In the genomic region with DNA sequence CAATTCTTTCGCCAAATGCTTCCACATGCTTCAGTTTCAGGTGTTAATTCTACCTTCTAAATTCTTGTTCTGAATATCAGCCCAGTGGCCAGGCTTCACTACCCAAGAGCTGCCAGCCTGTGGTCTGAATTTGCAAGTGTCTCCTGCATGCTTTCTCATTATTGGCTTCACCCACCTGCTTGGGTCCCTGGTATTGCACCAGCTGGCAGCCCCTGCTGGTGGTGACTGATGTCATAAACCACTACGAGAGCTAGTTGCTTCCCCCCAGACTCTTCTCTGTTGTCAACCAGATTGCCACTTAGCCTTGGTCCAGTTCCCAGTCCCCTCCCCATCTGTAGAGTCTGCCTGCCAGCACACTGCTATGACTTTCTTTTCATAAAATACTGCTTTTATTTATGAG, we compare ENCODE assay signal across 10 cellular contexts.
DNase-seq lines count a peak whose midpoint lies in the region; ATAC-seq and TF ChIP-seq lines count a peak whose summit lies in the region.
"Had no signal": no experiment of that assay in that cellular context is flagged by ENCODE, and none has a peak within 500 bp of the region (broad histone marks: within the 10 kb centered on the region; RNA-seq: fewer than 3 reads in every experiment).

No MANE protein-coding gene starts in this region.

- no peak overlapping the region for H2AFZ ChIP-seq in OCI-LY7 (ENCODE audit: low read length)

- H3K9me3 ChIP-seq in OCI-LY7 (ENCODE audit: low read length) (no peaks in the 10 kb centered on the region), MG63 (peaks cover 9% of the 10 kb centered on the region)

- no peaks in the 10 kb centered on the region for H3K27me3 ChIP-seq in MG63

- H3K4me2 ChIP-seq in OCI-LY7 (ENCODE audit: low read length), result peak overlapping the region; percentile 10; the same call in 1 of the 2 replicates

- CTCF ChIA-PET in OCI-LY7 (lab: Charles Lee; ENCODE audit: unreplicated experiment), result no interaction called here

- intact Hi-C loops in OCI-LY7 (cut with micrococcal nuclease; ENCODE audit: unreplicated experiment), result no loop called here

- BruUV-seq in OCI-LY7 (replicated peaks; lab: Mats Ljungman, UMichigan), result no TSS peak

- TF ChIP-seq CTCF in GM12864 (IDR thresholded peaks at IDR 0.05; ENCODE audit: low read depth, low read length, missing control alignments), result peak; percentile 8
- no peak for TF ChIP-seq CTCF in OCI-LY7 (conservative IDR thresholded peaks at IDR 0.05; ENCODE audit: low read length)

- POLR2A ChIA-PET in OCI-LY7 (lab: Charles Lee), result no interaction called here

- no peaks in the 10 kb centered on the region for H3K79me2 ChIP-seq in OCI-LY7 (ENCODE audit: insufficient read depth, low read depth, low read length)

- H3K4me3 ChIP-seq in GM12864 (ENCODE audit: low read depth, low read length), result no peak overlapping the region
- H3K4me3 ChIP-seq in OCI-LY7 (ENCODE audit: low read depth, low read length, poor library complexity, severe bottlenecking), result no peak overlapping the region
- H3K4me3 ChIP-seq in MG63, result no peak overlapping the region

- H4K20me1 ChIP-seq in OCI-LY7 (ENCODE audit: insufficient read depth, low read length), result no peaks in the 10 kb centered on the region

- H3K4me1 ChIP-seq in OCI-LY7 (ENCODE audit: insufficient read depth, low read length, poor library complexity, severe bottlenecking), result no peaks in the 10 kb centered on the region

- peak; percentile 35 for DNase-seq in GM12864 (ENCODE audit: low read depth)
- DNase-seq in OCI-LY7 (ENCODE audit: low spot score), result no peak
- no peak for DNase-seq in hepatic stellate cell (ENCODE audit: low spot score)
- DNase-seq in MG63, result no peak
- no peak for DNase-seq in GM19240 (ENCODE audit: insufficient read length, low spot score)
- no peak for DNase-seq in GDM1 (lab: John Stamatoyannopoulos, UW)
- DNase-seq: CD4-positive, CD25-positive, alpha-beta regulatory T cell; trophoblast cell had no signal

- H3K36me3 ChIP-seq in OCI-LY7 (ENCODE audit: insufficient read depth, low read length) (no peaks in the 10 kb centered on the region), MG63 (no peaks in the 10 kb centered on the region)

- H3K27ac ChIP-seq in OCI-LY7 (ENCODE audit: low read depth, low read length, poor library complexity, severe bottlenecking), result no peak overlapping the region

- H3K9me2 ChIP-seq in OCI-LY7 (ENCODE audit: insufficient read depth, low read length), result no peaks in the 10 kb centered on the region

- ATAC-seq in GM21390 (IDR thresholded peaks at IDR 0.05; ENCODE audit: unreplicated experiment) (peak; percentile 76), HG03280 (IDR thresholded peaks at IDR 0.05; ENCODE audit: unreplicated experiment) (peak; percentile 85)
